ENCODE assay signal across 28 cellular contexts in genomic region chr4:17332483-17332882, GRCh38.
"Had no signal": no experiment of that assay in that cellular context is flagged by ENCODE, and none has a peak within 500 bp of the region (broad histone marks: within the 10 kb centered on the region; RNA-seq: fewer than 3 reads in every experiment).

No MANE protein-coding gene starts in this region.

- DNase-seq: activated B cell treated with CpG ODN at 0.5 μM for 24 hours; activated CD4-positive, alpha-beta T cell treated with anti-CD3 and anti-CD28 coated beads, Interleukin-2, amount 50 U/mL, for 4 hours; activated effector memory CD4-positive, alpha-beta T cell treated with anti-CD3 and anti-CD28 coated beads, Interleukin-2, amount 50 U/mL, for 16 hours; activated naive CD4-positive, alpha-beta T cell treated with anti-CD3 and anti-CD28 coated beads for 36 hours; activated naive CD8-positive, alpha-beta T cell treated with anti-CD3 and anti-CD28 coated beads for 36 hours; adrenal gland; aorta; body of pancreas; effector CD4-positive, alpha-beta T cell; foreskin keratinocyte; heart left ventricle; hypothalamus; immature natural killer cell; kidney; left colon; mammary epithelial cell; ovary; retina; sigmoid colon; small intestine; stimulated activated CD4-positive, alpha-beta T cell treated with anti-CD3 and anti-CD28 coated beads, Interleukin-4, amount 100 ng/mL, for 4 hours; stimulated activated CD8-positive, alpha-beta memory T cell treated with anti-CD3 and anti-CD28 coated beads, Interleukin-4, amount 100 ng/mL, for 48 hours; stimulated activated naive CD8-positive, alpha-beta T cell treated with anti-CD3 and anti-CD28 coated beads, Interleukin-15, amount 100 ng/mL, for 72 hours; substantia nigra; T-cell; upper lobe of right lung had no signal

- H3K27me3 ChIP-seq: adrenal gland, body of pancreas, cardiac muscle cell, foreskin keratinocyte, heart left ventricle, ovary, sigmoid colon, upper lobe of right lung had no signal

- H3K4me3 ChIP-seq: adrenal gland, body of pancreas, cardiac muscle cell, heart left ventricle, ovary, sigmoid colon, upper lobe of right lung had no signal

- H3K27ac ChIP-seq: adrenal gland, body of pancreas, cardiac muscle cell, foreskin keratinocyte, heart left ventricle, ovary, sigmoid colon, upper lobe of right lung had no signal

- ATAC-seq: body of pancreas; foreskin keratinocyte; heart left ventricle; left colon; stimulated activated memory B cell treated with anti-CD40 and anti-IgM and Interleukin-4, amounts not matched to agents 10 μg/mL and 1 μg/mL and 100 μg/mL, for 72 hours; stimulated activated naive CD8-positive, alpha-beta T cell treated with anti-CD3 and anti-CD28 coated beads, Interleukin-15, amount 100 ng/mL, for 72 hours; T-cell; upper lobe of right lung had no signal

- H3K9me3 ChIP-seq: adrenal gland, body of pancreas, heart left ventricle, ovary, sigmoid colon, upper lobe of right lung had no signal

- H3K36me3 ChIP-seq: adrenal gland, cardiac muscle cell, heart left ventricle, ovary, sigmoid colon, upper lobe of right lung had no signal

- H3K4me1 ChIP-seq: adrenal gland, body of pancreas, foreskin keratinocyte, heart left ventricle, sigmoid colon had no signal
